Comparison of ENCODE assay signal across 9 cellular contexts in genomic region chr6:31727034-31727716, GRCh38. TPM values are rescaled to one million over a fixed set of nuclear protein-coding genes. Genes with fewer than 3 reads are reported as not detected.
DNase-seq lines count a peak whose midpoint lies in the region; ATAC-seq lines count a peak whose summit lies in the region.
"Had no signal": no experiment of that assay in that cellular context is flagged by ENCODE, and none has a peak within 500 bp of the region (broad histone marks: within the 10 kb centered on the region; RNA-seq: fewer than 3 reads in every experiment).

No MANE protein-coding gene starts in this region.

- peak overlapping the region in 6 of 8 donors; percentile 44 to 74 (median 56) for H3K4me3 Mint-ChIP-seq in CD4-positive, alpha-beta memory T cell
- peak overlapping the region; percentile 60 for H3K4me3 Mint-ChIP-seq in activated CD4-positive, alpha-beta memory T cell treated with anti-CD3 and anti-CD28 coated beads, Interleukin-2, amount 10 ng/mL, durations not matched to agents 7 days and 5 days

- peak overlapping the region; percentile 51 for H3K9ac ChIP-seq in mucosa of stomach (ENCODE audit: low read length)

- H3K27me3 Mint-ChIP-seq in CD4-positive, alpha-beta memory T cell = no peaks in the 10 kb centered on the region
- H3K27me3 Mint-ChIP-seq in activated CD4-positive, alpha-beta memory T cell treated with anti-CD3 and anti-CD28 coated beads, Interleukin-2, amount 10 ng/mL, durations not matched to agents 7 days and 5 days = no peaks in the 10 kb centered on the region

- POLR2A ChIA-PET in CD4-positive, alpha-beta memory T cell (lab: Charles Lee; ENCODE audit: partially characterized antibody) = interaction anchor here (0.5 to 7.6 kb wide), 9 partner anchors 11 to 162 kb away, joined by 3 to 77 read pairs (median 4); partner anchors contain the start of genes ABHD16A, CLIC1, HSPA1B and LY6G6D
- POLR2A ChIA-PET in activated CD4-positive, alpha-beta memory T cell treated with anti-CD3 and anti-CD28 coated beads, Interleukin-2, amount 10 ng/mL, durations not matched to agents 7 days and 5 days (lab: Charles Lee) = interaction anchor here (0.7 to 5.5 kb wide), 10 partner anchors 10 to 93 kb away, joined by 3 to 58 read pairs (median 4); partner anchors contain the start of genes ABHD16A, CLIC1, MSH5 and VARS1

- CTCF ChIA-PET in CD4-positive, alpha-beta memory T cell (lab: Charles Lee; ENCODE audit: partially characterized antibody) = interaction anchor here (1.0 to 17.2 kb wide), 9 partner anchors 12 to 112 kb away, joined by 3 to 173 read pairs (median 7); partner anchors contain the start of genes HSPA1B, MSH5 and VWA7
- CTCF ChIA-PET in activated CD4-positive, alpha-beta memory T cell treated with anti-CD3 and anti-CD28 coated beads, Interleukin-2, amount 10 ng/mL, durations not matched to agents 7 days and 5 days (lab: Charles Lee) = interaction anchor here (1.1 to 5.1 kb wide), 3 partner anchors 11 to 103 kb away, joined by 3 to 31 read pairs (median 15); no protein-coding TSS in a partner anchor

- peaks cover 50% of the 10 kb centered on the region for H3K4me1 ChIP-seq in CD4-positive, alpha-beta memory T cell (ENCODE audit: insufficient read depth, low read length)
- peaks cover 34% of the 10 kb centered on the region for H3K4me1 ChIP-seq in mucosa of stomach (ENCODE audit: control insufficient read depth, insufficient read depth, low read length)

- no peaks in the 10 kb centered on the region for H3K9me3 Mint-ChIP-seq in CD4-positive, alpha-beta memory T cell
- H3K9me3 Mint-ChIP-seq in activated CD4-positive, alpha-beta memory T cell treated with anti-CD3 and anti-CD28 coated beads, Interleukin-2, amount 10 ng/mL, durations not matched to agents 7 days and 5 days = no peaks in the 10 kb centered on the region

- intact Hi-C loops in CD4-positive, alpha-beta memory T cell (cut with micrococcal nuclease) = no loop called here

- peak overlapping the region in 6 of 7 donors; percentile 37 to 86 (median 72) for H3K27ac Mint-ChIP-seq in CD4-positive, alpha-beta memory T cell
- peak overlapping the region; percentile 80 for H3K27ac Mint-ChIP-seq in activated CD4-positive, alpha-beta memory T cell treated with anti-CD3 and anti-CD28 coated beads, Interleukin-2, amount 10 ng/mL, durations not matched to agents 7 days and 5 days

- no peak for DNase-seq in CD4-positive, alpha-beta memory T cell
- peak; percentile 33 for DNase-seq in activated CD4-positive, alpha-beta memory T cell treated with anti-CD3 and anti-CD28 coated beads, Interleukin-2, amount 10 ng/mL, durations not matched to agents 7 days and 5 days
- DNase-seq in DMS53 treated with DMSO at 0.1 percent for 48 hours (lab: John Stamatoyannopoulos, UW; ENCODE audit: unreplicated experiment) = no peak
- no peak for DNase-seq in COLO829 (ENCODE audit: low spot score)
- no peak for DNase-seq in amniotic stem cell (lab: John Stamatoyannopoulos, UW)
- DNase-seq: NCI-H1417 treated with DMSO at 0.1 percent for 48 hours had no signal

- H3K36me3 Mint-ChIP-seq in CD4-positive, alpha-beta memory T cell = peaks cover 20 to 25% of the 10 kb centered on the region in 2 donors
- H3K36me3 Mint-ChIP-seq in activated CD4-positive, alpha-beta memory T cell treated with anti-CD3 and anti-CD28 coated beads, Interleukin-2, amount 10 ng/mL, durations not matched to agents 7 days and 5 days (ENCODE audit: low read depth) = peaks cover 55% of the 10 kb centered on the region

- no peak overlapping the region for H3K4me3 ChIP-seq in CD4-positive, alpha-beta memory T cell (ENCODE audit: low read length in 2 of 2)
- no peak overlapping the region for H3K4me3 ChIP-seq in mucosa of stomach (ENCODE audit: low read length)

- H3K4me1 Mint-ChIP-seq in CD4-positive, alpha-beta memory T cell = peaks cover 21 to 59% (median 32%) of the 10 kb centered on the region in 4 donors
- peaks cover 67% of the 10 kb centered on the region for H3K4me1 Mint-ChIP-seq in activated CD4-positive, alpha-beta memory T cell treated with anti-CD3 and anti-CD28 coated beads, Interleukin-2, amount 10 ng/mL, durations not matched to agents 7 days and 5 days

- no peaks in the 10 kb centered on the region for H3K9me3 ChIP-seq in CD4-positive, alpha-beta memory T cell (ENCODE audit: control insufficient read depth in 1 of 2, low read length in 2 of 2)
- H3K9me3 ChIP-seq in mucosa of stomach (ENCODE audit: control insufficient read depth, low read length) = no peaks in the 10 kb centered on the region

- H3K27ac ChIP-seq in CD4-positive, alpha-beta memory T cell (ENCODE audit: low read depth, low read length) = no peak overlapping the region

- ATAC-seq in GM21529 (IDR thresholded peaks at IDR 0.05; ENCODE audit: unreplicated experiment) = peak; percentile 43
- ATAC-seq in HG03520 (IDR thresholded peaks at IDR 0.05; ENCODE audit: unreplicated experiment) = no peak

- H3K36me3 ChIP-seq in CD4-positive, alpha-beta memory T cell (ENCODE audit: insufficient read depth, low read length) = peaks cover 16% of the 10 kb centered on the region
- peaks cover 16% of the 10 kb centered on the region for H3K36me3 ChIP-seq in mucosa of stomach (ENCODE audit: control insufficient read depth, insufficient read depth, low read length)

- H3K27me3 ChIP-seq in CD4-positive, alpha-beta memory T cell (ENCODE audit: insufficient read depth, low read length) = no peaks in the 10 kb centered on the region
- H3K27me3 ChIP-seq in mucosa of stomach (ENCODE audit: control insufficient read depth, insufficient read depth, low read length) = no peaks in the 10 kb centered on the region

RNA-seq across cellular contexts. Expression of gene DDAH2, which starts 1.9 kb away (rescaled TPM):
- total RNA-seq in CD4-positive, alpha-beta memory T cell = 1 to 10 TPM; 5.4 to 7.4 TPM
- 10 to 100 TPM; 16.4 to 19.8 TPM for polyA plus RNA-seq in CD4-positive, alpha-beta memory T cell
- total RNA-seq in activated CD4-positive, alpha-beta memory T cell treated with anti-CD3 and anti-CD28 coated beads, Interleukin-2, amount 10 ng/mL, durations not matched to agents 7 days and 5 days = 10 to 100 TPM; 22.1 to 23.9 TPM

RNA-seq across cellular contexts. Expression of gene MPIG6B, which starts 4.0 kb away (rescaled TPM):
- total RNA-seq in CD4-positive, alpha-beta memory T cell = not detected
- polyA plus RNA-seq in CD4-positive, alpha-beta memory T cell = not detected
- total RNA-seq in activated CD4-positive, alpha-beta memory T cell treated with anti-CD3 and anti-CD28 coated beads, Interleukin-2, amount 10 ng/mL, durations not matched to agents 7 days and 5 days = not detected

RNA-seq across cellular contexts. Expression of gene LY6G6C, which starts 5.6 kb away (rescaled TPM):
- total RNA-seq in CD4-positive, alpha-beta memory T cell = not detected
- polyA plus RNA-seq in CD4-positive, alpha-beta memory T cell = not detected
- not detected for total RNA-seq in activated CD4-positive, alpha-beta memory T cell treated with anti-CD3 and anti-CD28 coated beads, Interleukin-2, amount 10 ng/mL, durations not matched to agents 7 days and 5 days

RNA-seq across cellular contexts. Expression of gene CLIC1, which starts 9.2 kb away (rescaled TPM):
- total RNA-seq in CD4-positive, alpha-beta memory T cell = 10 to 100 TPM; 91.0 to 98.3 TPM
- polyA plus RNA-seq in CD4-positive, alpha-beta memory T cell = 100 to 1,000 TPM; 462 to 601 TPM
- total RNA-seq in activated CD4-positive, alpha-beta memory T cell treated with anti-CD3 and anti-CD28 coated beads, Interleukin-2, amount 10 ng/mL, durations not matched to agents 7 days and 5 days = 100 to 1,000 TPM; 640 to 644 TPM

RNA-seq across cellular contexts. Expression of gene LY6G6D, which starts 12.0 kb away (rescaled TPM):
- not detected for total RNA-seq in CD4-positive, alpha-beta memory T cell
- not detected for polyA plus RNA-seq in CD4-positive, alpha-beta memory T cell
- total RNA-seq in activated CD4-positive, alpha-beta memory T cell treated with anti-CD3 and anti-CD28 coated beads, Interleukin-2, amount 10 ng/mL, durations not matched to agents 7 days and 5 days = not detected
